14 cellular contexts compared by ENCODE assay signal in genomic region chr2:222756951-222757645, GRCh38.
DNase-seq lines count a peak whose midpoint lies in the region; ATAC-seq and TF ChIP-seq lines count a peak whose summit lies in the region.
"Had no signal": no experiment of that assay in that cellular context is flagged by ENCODE, and none has a peak within 500 bp of the region (broad histone marks: within the 10 kb centered on the region; RNA-seq: fewer than 3 reads in every experiment).

No MANE protein-coding gene starts in this region.

- H3K36me3 ChIP-seq in Panc1 (ENCODE audit: control insufficient read depth, insufficient read depth, low read length) (no peaks in the 10 kb centered on the region), neuronal stem cell (replicated peaks in 1 of 2; ENCODE audit: control insufficient read depth in 2 of 2, insufficient read depth in 2 of 2, low read length in 2 of 2) (no peaks in the 10 kb centered on the region)
- H3K36me3 ChIP-seq: cardiac muscle cell, esophagus squamous epithelium had no signal

- no TSS peak for BruUV-seq in Panc1 (replicated peaks; lab: Mats Ljungman, UMichigan)

- DNase-seq in Daoy (ENCODE audit: low read depth) (peak; percentile 57), Panc1 (ENCODE audit: low read depth, low spot score) (no peak), epithelial cell of prostate (ENCODE audit: low read depth, low spot score) (no peak), neuronal stem cell (ENCODE audit: low spot score) (no peak), mesothelial cell of epicardium (ENCODE audit: low spot score in 2 of 2, unreplicated experiment in 2 of 2) (no peak), NCI-H2081 (lab: John Stamatoyannopoulos, UW) (no peak), posterior vena cava (ENCODE audit: low spot score) (no peak), NCI-H510A (lab: John Stamatoyannopoulos, UW) (no peak)
- DNase-seq: activated CD4-positive, alpha-beta T cell treated with anti-CD3 and anti-CD28 coated beads for 1 hour; CD4-positive, alpha-beta T cell; esophagus squamous epithelium; NCI-H1436 had no signal

- ATAC-seq in Panc1, result peak; percentile 69; the same call in 1 of the 2 replicates
- ATAC-seq: stimulated activated effector memory CD8-positive, alpha-beta T cell treated with anti-CD3 and anti-CD28 coated beads, Interleukin-12 subunit alpha, Interleukin-12 subunit beta, amount 100 ng/mL, for 72 hours had no signal

- H2BK15ac ChIP-seq in neuronal stem cell (ENCODE audit: low read length), result no peak overlapping the region

- no peaks in the 10 kb centered on the region for H3K27me3 Mint-ChIP-seq in mesothelial cell of epicardium (ENCODE audit: low read depth)
- H3K27me3 Mint-ChIP-seq: CD4-positive, alpha-beta T cell had no signal

- H3K4ac ChIP-seq in neuronal stem cell (ENCODE audit: low read length), result no peak overlapping the region

- H3K9me3 Mint-ChIP-seq in mesothelial cell of epicardium, result no peaks in the 10 kb centered on the region
- H3K9me3 Mint-ChIP-seq: CD4-positive, alpha-beta T cell; stimulated activated effector memory CD8-positive, alpha-beta T cell treated with anti-CD3 and anti-CD28 coated beads, Interleukin-12 subunit alpha, Interleukin-12 subunit beta, amount 100 ng/mL, for 72 hours had no signal

- H4K91ac ChIP-seq in neuronal stem cell (ENCODE audit: low read depth, low read length, poor library complexity), result no peak overlapping the region

- in situ Hi-C loops in Panc1 (cut with HindIII; ENCODE audit: low pct_unique_long_range_greater_than_20kb, low sequenced_read_pairs), result no loop called here

- H3K79me1 ChIP-seq in neuronal stem cell (ENCODE audit: low read depth, low read length), result no peaks in the 10 kb centered on the region

- H3K27me3 ChIP-seq in Panc1 (ENCODE audit: control insufficient read depth, insufficient read depth, low read length), result no peaks in the 10 kb centered on the region
- H3K27me3 ChIP-seq in neuronal stem cell (ENCODE audit: control insufficient read depth in 3 of 3, insufficient read depth in 3 of 3, low read depth in 1 of 3, low read length in 3 of 3), result no peaks in the 10 kb centered on the region
- H3K27me3 ChIP-seq: cardiac muscle cell, esophagus squamous epithelium had no signal

- H3K4me1 Mint-ChIP-seq in mesothelial cell of epicardium, result peaks cover 17% of the 10 kb centered on the region
- H3K4me1 Mint-ChIP-seq: stimulated activated effector memory CD8-positive, alpha-beta T cell treated with anti-CD3 and anti-CD28 coated beads, Interleukin-12 subunit alpha, Interleukin-12 subunit beta, amount 100 ng/mL, for 72 hours had no signal

- POLR2A ChIA-PET in Panc1 (lab: Charles Lee), result no interaction called here

- no peak overlapping the region for H3K27ac ChIP-seq in Panc1 (ENCODE audit: low read length)
- H3K27ac ChIP-seq in epithelial cell of prostate, result peak overlapping the region; percentile 86
- no peak overlapping the region for H3K27ac ChIP-seq in neuronal stem cell (replicated peaks; ENCODE audit: low read length)
- H3K27ac ChIP-seq: cardiac muscle cell, esophagus squamous epithelium had no signal

- H3K36me3 Mint-ChIP-seq in mesothelial cell of epicardium, result no peaks in the 10 kb centered on the region
- H3K36me3 Mint-ChIP-seq: stimulated activated effector memory CD8-positive, alpha-beta T cell treated with anti-CD3 and anti-CD28 coated beads, Interleukin-12 subunit alpha, Interleukin-12 subunit beta, amount 100 ng/mL, for 72 hours had no signal

- H2BK5ac ChIP-seq in neuronal stem cell (ENCODE audit: low read length), result no peak overlapping the region

- H3K18ac ChIP-seq in neuronal stem cell (ENCODE audit: low read length), result no peak overlapping the region

- H2AK5ac ChIP-seq in neuronal stem cell (ENCODE audit: low read depth, low read length), result no peak overlapping the region

- TF ChIP-seq CTCF in Panc1 (IDR thresholded peaks at IDR 0.05) (no peak), mesothelial cell of epicardium (IDR thresholded peaks at IDR 0.05; ENCODE audit: unreplicated experiment) (no peak)

- intact Hi-C loops in Panc1 (cut with micrococcal nuclease; ENCODE audit: unreplicated experiment), result no loop called here
- intact Hi-C loops in posterior vena cava (cut with DNase I), result no loop called here

- H3K9ac ChIP-seq in neuronal stem cell (ENCODE audit: low read depth, low read length, poor library complexity), result no peak overlapping the region

- H3K4me3 Mint-ChIP-seq in mesothelial cell of epicardium, result no peak overlapping the region
- H3K4me3 Mint-ChIP-seq: CD4-positive, alpha-beta T cell; stimulated activated effector memory CD8-positive, alpha-beta T cell treated with anti-CD3 and anti-CD28 coated beads, Interleukin-12 subunit alpha, Interleukin-12 subunit beta, amount 100 ng/mL, for 72 hours had no signal

- H3K14ac ChIP-seq in neuronal stem cell (ENCODE audit: low read length), result no peak overlapping the region

- H2BK12ac ChIP-seq in neuronal stem cell (ENCODE audit: low read length), result no peak overlapping the region

- peak overlapping the region; percentile 34 for H2AFZ ChIP-seq in neuronal stem cell (ENCODE audit: low read length)

- H3K4me1 ChIP-seq in Panc1 (ENCODE audit: control insufficient read depth, insufficient read depth, low read length), result no peaks in the 10 kb centered on the region
- peaks cover 15 to 19% of the 10 kb centered on the region in 2 donors for H3K4me1 ChIP-seq in neuronal stem cell (ENCODE audit: control insufficient read depth in 2 of 2, insufficient read depth in 1 of 2, low read depth in 1 of 2, low read length in 2 of 2)

- CTCF ChIA-PET in Panc1 (lab: Charles Lee), result no interaction called here

- no peak overlapping the region for H3K4me2 ChIP-seq in neuronal stem cell (ENCODE audit: insufficient read depth, low read length, poor library complexity, severe bottlenecking)

- no peak overlapping the region for H2BK120ac ChIP-seq in neuronal stem cell (ENCODE audit: low read depth, low read length)

- H3K4me3 ChIP-seq in Panc1 (ENCODE audit: low read depth in 2 of 2, low read length in 2 of 2) (no peak overlapping the region), neuronal stem cell (ENCODE audit: low read length in 2 of 2) (no peak overlapping the region)
- H3K4me3 ChIP-seq: cardiac muscle cell, esophagus squamous epithelium had no signal

- no peak overlapping the region for H3K23ac ChIP-seq in neuronal stem cell (ENCODE audit: low read depth, low read length, poor library complexity)

- no peak overlapping the region for H4K8ac ChIP-seq in neuronal stem cell (ENCODE audit: low read depth, low read length)

- no CpG with 5 or more reads among the region's 5 CpGs for WGBS in neuronal stem cell (ENCODE audit: extremely low coverage in 2 of 2, insufficient read length in 2 of 2, insufficient replicate concordance in 1 of 2), 2 donors

- H3K9me3 ChIP-seq in Panc1 (ENCODE audit: control insufficient read depth, insufficient read depth, low read depth, low read length), result no peaks in the 10 kb centered on the region
- no peaks in the 10 kb centered on the region for H3K9me3 ChIP-seq in neuronal stem cell (replicated peaks in 1 of 2; ENCODE audit: control insufficient read depth in 2 of 2, insufficient read depth in 1 of 2, low read depth in 1 of 2, low read length in 2 of 2)
- H3K9me3 ChIP-seq: esophagus squamous epithelium had no signal

- H3K27ac Mint-ChIP-seq in mesothelial cell of epicardium, result no peak overlapping the region
- H3K27ac Mint-ChIP-seq: CD4-positive, alpha-beta T cell; stimulated activated effector memory CD8-positive, alpha-beta T cell treated with anti-CD3 and anti-CD28 coated beads, Interleukin-12 subunit alpha, Interleukin-12 subunit beta, amount 100 ng/mL, for 72 hours had no signal
